In the genomic region with DNA sequence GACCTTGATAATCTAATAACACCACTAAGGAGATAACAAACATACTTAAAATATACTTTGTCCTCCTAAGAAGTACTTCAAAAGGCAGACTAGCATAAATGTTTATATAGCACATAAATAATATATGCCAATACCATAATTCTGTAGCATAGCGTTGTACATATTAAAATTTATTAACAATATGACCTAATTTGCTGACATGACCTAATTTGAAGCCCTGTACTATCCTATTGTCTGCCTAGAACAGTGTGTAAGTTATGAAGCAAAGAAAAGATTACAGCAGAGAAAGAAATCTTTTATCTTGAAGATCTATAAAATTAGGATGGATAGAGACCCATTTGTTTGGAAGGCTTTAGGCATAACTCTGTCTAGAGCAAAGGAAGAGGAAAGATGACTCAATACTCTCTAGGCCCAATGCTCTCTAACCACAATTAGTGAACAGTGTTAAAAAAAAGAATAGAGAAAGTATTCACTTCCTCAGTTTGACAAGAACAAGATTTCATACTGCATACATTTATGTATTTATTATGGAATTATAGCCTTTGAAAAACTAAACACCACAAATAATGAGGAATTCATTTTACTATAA, we compare ENCODE assay signal across 13 cellular contexts.
A peak's percentile ranks its signal among the peaks of the same experiment; 100 is the strongest.
DNase-seq lines count a peak whose midpoint lies in the region; ATAC-seq and TF ChIP-seq lines count a peak whose summit lies in the region.
"Had no signal": no experiment of that assay in that cellular context is flagged by ENCODE, and none has a peak within 500 bp of the region (broad histone marks: within the 10 kb centered on the region; RNA-seq: fewer than 3 reads in every experiment).

No MANE protein-coding gene starts in this region.

- intact Hi-C loops in mammary epithelial cell (cut with micrococcal nuclease) (no loop called here), breast epithelium (cut with DNase I; ENCODE audit: low total_unique reads) (no loop called here), posterior cingulate gyrus (cut with DNase I) (no loop called here)

- H3K27ac ChIP-seq in mammary epithelial cell (ENCODE audit: insufficient read depth, low read depth, low read length) = peak overlapping the region; percentile 31
- H3K27ac ChIP-seq in breast epithelium = no peak overlapping the region
- H3K27ac ChIP-seq: lower lobe of right lung, skin epidermis had no signal

- TF ChIP-seq CTCF in mammary epithelial cell (conservative IDR thresholded peaks at IDR 0.05 in 1 of 2, IDR thresholded peaks at IDR 0.05 in 1 of 2; ENCODE audit: extremely low read depth in 1 of 2, insufficient read depth in 1 of 2, low read depth in 1 of 2, low read length in 2 of 2) (no peak), breast epithelium (IDR thresholded peaks at IDR 0.05) (no peak)

- no peaks in the 10 kb centered on the region for H4K20me1 ChIP-seq in mammary epithelial cell (ENCODE audit: insufficient read depth, low read length)

- H3K9me3 ChIP-seq in mammary epithelial cell (replicated peaks; ENCODE audit: insufficient read depth, low read length) = no peaks in the 10 kb centered on the region
- H3K9me3 ChIP-seq in breast epithelium = peaks cover 14 to 18% of the 10 kb centered on the region in 2 donors
- H3K9me3 ChIP-seq in adipocyte (ENCODE audit: control insufficient read depth, low read length) = no peaks in the 10 kb centered on the region

- DNase-seq in mammary epithelial cell (peak; percentile 57), breast epithelium (ENCODE audit: low spot score in 2 of 2) (no peak), adipocyte (ENCODE audit: low read depth) (peak; percentile 7), NCI-H2029 treated with DMSO at 0.1 percent for 48 hours (lab: John Stamatoyannopoulos, UW) (no peak), posterior cingulate gyrus (no peak), NCI-H1694 (lab: John Stamatoyannopoulos, UW) (no peak), ACHN (no peak)
- DNase-seq: activated T-cell treated with anti-CD3 and anti-CD28 coated beads, Interleukin-2, amount 50 U/mL, for 72 hours; lower lobe of right lung; NCI-H2029; substantia nigra had no signal

- H3K9ac ChIP-seq in mammary epithelial cell (ENCODE audit: insufficient read depth, low read length) = no peak overlapping the region
- no peak overlapping the region for H3K9ac ChIP-seq in adipocyte (ENCODE audit: low read length)

- peaks cover 24% of the 10 kb centered on the region for H3K4me1 ChIP-seq in mammary epithelial cell (ENCODE audit: insufficient read depth, low read length)
- H3K4me1 ChIP-seq in breast epithelium = no peaks in the 10 kb centered on the region
- H3K4me1 ChIP-seq in adipocyte (ENCODE audit: control insufficient read depth, insufficient read depth, low read length) = no peaks in the 10 kb centered on the region
- H3K4me1 ChIP-seq: lower lobe of right lung had no signal

- CTCF ChIA-PET in mammary epithelial cell (lab: Charles Lee; ENCODE audit: low non-redundant PET) = no interaction called here

- TF ChIP-seq POLR2A in breast epithelium (IDR thresholded peaks at IDR 0.05) = no peak

- in situ Hi-C loops in mammary epithelial cell (cut with MboI; ENCODE audit: low sequenced_read_pairs in 2 of 2) (no loop called here), ACHN (cut with HindIII; ENCODE audit: low pct_ligation_motif_present, low pct_unique_long_range_greater_than_20kb, low sequenced_read_pairs) (no loop called here)

- peak overlapping the region; percentile 36 for H3K4me2 ChIP-seq in mammary epithelial cell (ENCODE audit: insufficient read depth, low read depth, low read length)

- WGBS in mammary epithelial cell (ENCODE audit: low coverage, missing lambda C conversion rate) = 86% methylated on average over 1 of the region's 1 CpG

- no peak overlapping the region for H3K4me3 ChIP-seq in mammary epithelial cell (replicated peaks in 1 of 3; ENCODE audit: insufficient read depth in 1 of 3, low read depth in 2 of 3, low read length in 3 of 3)
- H3K4me3 ChIP-seq in breast epithelium = no peak overlapping the region
- no peak overlapping the region for H3K4me3 ChIP-seq in adipocyte (ENCODE audit: low read length)
- H3K4me3 ChIP-seq: lower lobe of right lung, skin epidermis had no signal

- no peak overlapping the region for H2AFZ ChIP-seq in mammary epithelial cell (ENCODE audit: low read depth, low read length)

- no peaks in the 10 kb centered on the region for H3K36me3 ChIP-seq in mammary epithelial cell (ENCODE audit: insufficient read depth, low read length)
- no peaks in the 10 kb centered on the region for H3K36me3 ChIP-seq in breast epithelium
- no peaks in the 10 kb centered on the region for H3K36me3 ChIP-seq in adipocyte (ENCODE audit: control insufficient read depth, insufficient read depth, low read length, severe bottlenecking)
- H3K36me3 ChIP-seq: lower lobe of right lung had no signal

- H3K27me3 ChIP-seq in mammary epithelial cell (ENCODE audit: insufficient read depth, low read length) (no peaks in the 10 kb centered on the region), breast epithelium (no peaks in the 10 kb centered on the region), adipocyte (replicated peaks; ENCODE audit: control insufficient read depth, insufficient read depth, low read length) (no peaks in the 10 kb centered on the region)

- ATAC-seq in HG03432 (IDR thresholded peaks at IDR 0.05; ENCODE audit: unreplicated experiment) = peak; percentile 83
- ATAC-seq: activated T-cell treated with anti-CD3 and anti-CD28 coated beads, Interleukin-2, amount 50 U/mL, for 72 hours; lower lobe of right lung had no signal

- no peaks in the 10 kb centered on the region for H3K79me2 ChIP-seq in mammary epithelial cell (ENCODE audit: insufficient read depth, low read length)

- BruUV-seq in mammary epithelial cell (replicated peaks; lab: Mats Ljungman, UMichigan) = no TSS peak

- dilution Hi-C loops in mammary epithelial cell (cut with HindIII; ENCODE audit: low sequenced_read_pairs) = no loop called here

Comparison
In these comparisons a context has a peak if more than half of its experiments do, and no peak if none do; other contexts are left out.
1. DNase-seq: peak in mammary epithelial cell (single experiment) and adipocyte (single experiment); none in breast epithelium (0 of 2), NCI-H2029 treated with DMSO at 0.1 percent for 48 hours (single experiment), posterior cingulate gyrus (0 of 10), NCI-H1694 (single experiment) and ACHN (single experiment).